In the genomic region with DNA sequence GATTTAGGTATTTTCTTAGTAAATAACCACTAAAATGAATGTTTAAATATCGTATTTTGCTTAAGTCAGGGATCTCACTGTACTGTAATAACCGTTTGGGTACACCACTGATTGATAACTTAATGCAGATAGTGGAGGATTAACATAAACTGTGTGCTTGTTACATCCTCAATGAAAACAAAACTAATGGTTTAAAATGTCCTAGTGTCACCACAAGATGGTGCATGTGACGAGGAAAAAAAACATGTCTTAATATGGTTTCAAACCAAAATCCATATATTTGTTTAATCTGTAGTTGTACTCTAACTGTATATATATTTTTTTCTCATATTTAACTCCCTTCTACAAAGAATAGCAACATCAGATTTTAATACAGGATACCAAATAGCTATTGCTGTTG, we compare ENCODE assay signal across 15 cellular contexts. TPM values are rescaled to one million over a fixed set of nuclear protein-coding genes. Genes with fewer than 3 reads are reported as not detected.
DNase-seq lines count a peak whose midpoint lies in the region; ATAC-seq, FAIRE-seq and TF ChIP-seq lines count a peak whose summit lies in the region.
"Had no signal": no experiment of that assay in that cellular context is flagged by ENCODE, and none has a peak within 500 bp of the region (broad histone marks: within the 10 kb centered on the region; RNA-seq: fewer than 3 reads in every experiment).

No MANE protein-coding gene starts in this region.

- no peaks in the 10 kb centered on the region for H3K4me1 ChIP-seq in K562 (replicated peaks in 1 of 2; ENCODE audit: control insufficient read depth in 2 of 2, insufficient read depth in 2 of 2, low read length in 2 of 2)
- H3K4me1 ChIP-seq in GM23338 (ENCODE audit: insufficient read depth): no peaks in the 10 kb centered on the region
- H3K4me1 ChIP-seq: upper lobe of left lung had no signal

- no peak overlapping the region for H3K27ac Mint-ChIP-seq in GM23338

- BruUV-seq in K562 (replicated peaks; lab: Mats Ljungman, UMichigan): no TSS peak

- intact Hi-C loops in K562 (cut with micrococcal nuclease): loop anchor here (1.0 kb wide), 1 partner anchor 53 kb away; no protein-coding TSS in a partner anchor

- H3K9me3 Mint-ChIP-seq in GM23338: no peaks in the 10 kb centered on the region

- H2AFZ ChIP-seq in K562 (ENCODE audit: low read depth, low read length): no peak overlapping the region
- no peak overlapping the region for H2AFZ ChIP-seq in GM23338

- no peaks in the 10 kb centered on the region for H4K20me1 ChIP-seq in K562 (replicated peaks; ENCODE audit: control insufficient read depth, insufficient read depth, low read length)
- no peaks in the 10 kb centered on the region for H4K20me1 ChIP-seq in GM23338 (replicated peaks; ENCODE audit: insufficient read depth)

- H3K27me3 Mint-ChIP-seq in GM23338 (ENCODE audit: insufficient read depth, low read depth, poor library complexity): no peaks in the 10 kb centered on the region

- H3K79me2 ChIP-seq in K562 (ENCODE audit: control insufficient read depth, insufficient read depth, low read length) (no peaks in the 10 kb centered on the region), GM23338 (replicated peaks; ENCODE audit: insufficient read depth) (no peaks in the 10 kb centered on the region)

- H3K4me3 Mint-ChIP-seq in GM23338: no peak overlapping the region
- H3K4me3 Mint-ChIP-seq: activated CD8-positive, alpha-beta T cell treated with anti-CD3 and anti-CD28 coated beads, Interleukin-2, amount 10 ng/mL, durations not matched to agents 7 days and 5 days had no signal

- WGBS in K562 (ENCODE audit: insufficient coverage, low coverage, missing lambda C conversion rate): 38% methylated on average over 3 of the region's 3 CpGs

- no peak overlapping the region for H3K9ac ChIP-seq in K562 (ENCODE audit: insufficient read depth in 1 of 2, low read depth in 2 of 2, low read length in 2 of 2)

- H3K9me1 ChIP-seq in K562 (ENCODE audit: control insufficient read depth, insufficient read depth, low read length): no peaks in the 10 kb centered on the region

- no peak overlapping the region for H3K27ac ChIP-seq in 22Rv1
- H3K27ac ChIP-seq in K562 (ENCODE audit: extremely low read depth, low read depth, low read length): no peak overlapping the region
- H3K27ac ChIP-seq in GM23338 (ENCODE audit: low read depth): no peak overlapping the region
- H3K27ac ChIP-seq: upper lobe of left lung had no signal

- TF ChIP-seq RAD21 in K562 (CRISPR knock-in tag; conservative IDR thresholded peaks at IDR 0.05 in 1 of 2, IDR thresholded peaks at IDR 0.05 in 1 of 2): peak in 1 of 2 experiments; percentile 69; a peak in 2 of 4 replicates

- ATAC-seq in K562: peak; percentile 58
- no peak for ATAC-seq in GM23338
- no peak for ATAC-seq in HG02938 (IDR thresholded peaks at IDR 0.05; ENCODE audit: unreplicated experiment)
- ATAC-seq in GM18909 (IDR thresholded peaks at IDR 0.05; ENCODE audit: poor library complexity, unreplicated experiment): no peak
- ATAC-seq: activated CD8-positive, alpha-beta T cell treated with anti-CD3 and anti-CD28 coated beads, Interleukin-2, amount 10 ng/mL, durations not matched to agents 7 days and 5 days had no signal

- TF ChIP-seq CTCF in 22Rv1 (IDR thresholded peaks at IDR 0.05): peak; percentile 34
- TF ChIP-seq CTCF in K562 (IDR thresholded peaks at IDR 0.05 in 2 of 3, conservative IDR thresholded peaks at IDR 0.05 in 1 of 3; ENCODE audit: insufficient read depth in 2 of 3, low read depth in 1 of 3, low read length in 3 of 3): peak in 1 of 3 experiments; percentile 52; a peak in 2 of 6 replicates
- TF ChIP-seq CTCF in GM23338 (conservative IDR thresholded peaks at IDR 0.05; ENCODE audit: low read depth in 2 of 2): peak in 1 of 2 experiments; percentile 35; a peak in 2 of 4 replicates

- H3K4me2 ChIP-seq in K562 (ENCODE audit: insufficient read depth, low read length) (no peak overlapping the region), GM23338 (no peak overlapping the region)

- no peak for TF ChIP-seq EP300 in K562 (IDR thresholded peaks at IDR 0.05; ENCODE audit: low read length)

- no peaks in the 10 kb centered on the region for H3F3A ChIP-seq in GM23338 (replicated peaks; ENCODE audit: low read depth)

- H3K27me3 ChIP-seq in K562 (ENCODE audit: control insufficient read depth in 2 of 2, insufficient read depth in 2 of 2, low read length in 2 of 2): no peaks in the 10 kb centered on the region
- H3K27me3 ChIP-seq in GM23338 (ENCODE audit: insufficient read depth): no peaks in the 10 kb centered on the region
- H3K27me3 ChIP-seq: upper lobe of left lung had no signal

- POLR2A ChIA-PET in K562 (lab: Yijun Ruan, JAX): no interaction called here

- no peaks in the 10 kb centered on the region for H3K4me1 Mint-ChIP-seq in GM23338

- in situ Hi-C loops in K562 (cut with MboI): no loop called here

- H3K4me3 ChIP-seq in K562 (no peak overlapping the region), GM23338 (no peak overlapping the region)
- H3K4me3 ChIP-seq: upper lobe of left lung had no signal

- H3K9me3 ChIP-seq in K562 (replicated peaks; ENCODE audit: control insufficient read depth, insufficient read depth, low read depth, low read length): no peaks in the 10 kb centered on the region
- H3K9me3 ChIP-seq: upper lobe of left lung had no signal

- peak; percentile 32 for FAIRE-seq in K562 (lab: Jason Lieb, UNC)
- FAIRE-seq: endothelial cell of umbilical vein had no signal

- 0 out of 2 replicates have a peak, but pooled peaks cover 2% of the 10 kb centered on the region for H3K9me2 ChIP-seq in GM23338 (ENCODE audit: insufficient read depth)

- H3K36me3 ChIP-seq in K562 (ENCODE audit: control insufficient read depth, insufficient read depth, low read length) (peaks cover 74% of the 10 kb centered on the region), GM23338 (ENCODE audit: insufficient read depth) (peaks cover 7% of the 10 kb centered on the region; the same call in 1 of the 2 replicates)

- peaks cover 34% of the 10 kb centered on the region for H3K36me3 Mint-ChIP-seq in GM23338 (ENCODE audit: low read depth)

- DNase-seq in HT-29 (ENCODE audit: low spot score): peak; percentile 15
- DNase-seq in K562 (ENCODE audit: extremely low read depth in 1 of 4, low spot score in 3 of 4): no peak
- peak; percentile 5 for DNase-seq in left kidney (ENCODE audit: low read depth, low spot score)
- no peak for DNase-seq in GM23338 (ENCODE audit: low spot score)
- DNase-seq in SHP77 (lab: John Stamatoyannopoulos, UW): no peak
- DNase-seq: activated CD8-positive, alpha-beta T cell treated with anti-CD3 and anti-CD28 coated beads, Interleukin-2, amount 10 ng/mL, durations not matched to agents 7 days and 5 days; activated gamma-delta T cell treated with Interleukin-2 at 50 U/mL for 16 hours; nucleus accumbens; RPMI8226; T-helper 9 cell; upper lobe of left lung had no signal

- no peak for TF ChIP-seq POLR2A in K562 (conservative IDR thresholded peaks at IDR 0.05)

- CTCF ChIA-PET in K562 (lab: Yijun Ruan, JAX; ENCODE audit: low intra/inter-chr PET ratio): interaction anchor here (0.8 to 1.2 kb wide), 2 partner anchors 203 to 313 kb away, joined by 3 to 5 read pairs; a partner anchor contains a TSS

RNA-seq across cellular contexts. Expression of a gene that starts 19.2 kb away (rescaled TPM):
- total RNA-seq in HT-29 (2014; rRNA removed; shearing (Covaris generic)): 40.7 and 41.2 TPM in 2 replicates
- 28.8 and 48.0 TPM in 2 replicates for total RNA-seq in K562 (2011; cell fraction: chromatin; rRNA removed; ENCODE audit: low replicate concordance)
- total RNA-seq in K562 (2011; cell fraction: nucleolus; rRNA removed): 30.0 and 34.1 TPM in 2 replicates
- 49.3 and 76.5 TPM in 2 replicates for total RNA-seq in K562 (2011; cell fraction: nucleoplasm; rRNA removed)
- 75.5 and 81.1 TPM in 2 replicates for total RNA-seq in K562 (2014; rRNA removed)
- total RNA-seq in K562 (2014; rRNA removed; fragmentation: Illumina TruSeq; extraction: Trizol): 89.9 and 95.4 TPM in 2 replicates
- 69.6 and 72.6 TPM in 2 replicates for total RNA-seq in K562 (2015; rRNA removed; fragmentation: Illumina TruSeq; extraction: Trizol)
- 72.6 and 76.1 TPM in 2 replicates for total RNA-seq in K562 (2021)
- polyA plus RNA-seq in K562 (2011; rRNA removed): 71.0 and 113 TPM in 2 replicates
- polyA plus RNA-seq in K562 (2011; cell fraction: cytosol; rRNA removed): 33.0 and 39.6 TPM in 2 replicates
- polyA plus RNA-seq in K562 (2011; cell fraction: nucleus; rRNA removed): 17.0 and 25.6 TPM in 2 replicates
- polyA plus RNA-seq in K562 (2012): 56.1 and 61.4 TPM in 2 replicates
- polyA plus RNA-seq in K562 (2014; fragmentation: Illumina TruSeq; extraction: Trizol): 57.3 and 65.0 TPM in 2 replicates
- polyA plus RNA-seq in K562 (2014; fragmentation: Nextera tagmentation; extraction: Ambion mirVana): 10 to 100 TPM; 17.0 to 22.7 TPM
- polyA plus RNA-seq in K562 (2014; rRNA removed): 54.3 and 61.1 TPM in 2 replicates
- polyA minus RNA-seq in K562 (2011; rRNA and poly(A)+ RNA removed): 85.3 and 101 TPM in 2 replicates
- 29.8 and 46.7 TPM in 2 replicates for polyA minus RNA-seq in K562 (2011; cell fraction: cytosol; rRNA and poly(A)+ RNA removed)
- 14.5 and 15.4 TPM in 2 replicates for polyA minus RNA-seq in K562 (2011; cell fraction: nucleus; rRNA and poly(A)+ RNA removed)
- 48.2 and 50.3 TPM in 2 replicates for total RNA-seq in GM23338 (2014; rRNA removed; shearing (Covaris generic))
- 41.4 and 43.4 TPM in 2 replicates for polyA plus RNA-seq in GM23338 (2016; fragmentation: Nextera tagmentation; extraction: Ambion mirVana)

RNA-seq across cellular contexts. Expression of a gene that starts 19.5 kb away (rescaled TPM):
- total RNA-seq in HT-29 (2014; rRNA removed; shearing (Covaris generic)): 0.16 and 0.48 TPM in 2 replicates
- 173 and 352 TPM in 2 replicates for total RNA-seq in K562 (2011; cell fraction: chromatin; rRNA removed; ENCODE audit: low replicate concordance)
- 92.4 and 117 TPM in 2 replicates for total RNA-seq in K562 (2011; cell fraction: nucleolus; rRNA removed)
- 138 and 171 TPM in 2 replicates for total RNA-seq in K562 (2011; cell fraction: nucleoplasm; rRNA removed)
- total RNA-seq in K562 (2014; rRNA removed): 16.3 and 17.5 TPM in 2 replicates
- 30.5 and 38.3 TPM in 2 replicates for total RNA-seq in K562 (2014; rRNA removed; fragmentation: Illumina TruSeq; extraction: Trizol)
- 21.2 and 23.7 TPM in 2 replicates for total RNA-seq in K562 (2015; rRNA removed; fragmentation: Illumina TruSeq; extraction: Trizol)
- total RNA-seq in K562 (2021): 27.0 and 27.4 TPM in 2 replicates
- 45.6 and 55.0 TPM in 2 replicates for polyA plus RNA-seq in K562 (2011; rRNA removed)
- 19.5 and 28.3 TPM in 2 replicates for polyA plus RNA-seq in K562 (2011; cell fraction: cytosol; rRNA removed)
- polyA plus RNA-seq in K562 (2011; cell fraction: nucleus; rRNA removed): 45.8 and 53.1 TPM in 2 replicates
- 33.4 and 68.8 TPM in 2 replicates for polyA plus RNA-seq in K562 (2012)
- 22.4 and 24.1 TPM in 2 replicates for polyA plus RNA-seq in K562 (2014; fragmentation: Illumina TruSeq; extraction: Trizol)
- polyA plus RNA-seq in K562 (2014; fragmentation: Nextera tagmentation; extraction: Ambion mirVana): 10 to 100 TPM; 25.4 to 26.6 TPM
- polyA plus RNA-seq in K562 (2014; rRNA removed): 19.7 and 20.4 TPM in 2 replicates
- 104 and 108 TPM in 2 replicates for polyA minus RNA-seq in K562 (2011; rRNA and poly(A)+ RNA removed)
- 23.8 and 28.0 TPM in 2 replicates for polyA minus RNA-seq in K562 (2011; cell fraction: cytosol; rRNA and poly(A)+ RNA removed)
- polyA minus RNA-seq in K562 (2011; cell fraction: nucleus; rRNA and poly(A)+ RNA removed): 101 and 137 TPM in 2 replicates
- 2.5 and 6.0 TPM in 2 replicates for total RNA-seq in GM23338 (2014; rRNA removed; shearing (Covaris generic))
- polyA plus RNA-seq in GM23338 (2016; fragmentation: Nextera tagmentation; extraction: Ambion mirVana): 1.2 and 1.3 TPM in 2 replicates

RNA-seq across cellular contexts. Expression of a gene that starts 54.8 kb away (rescaled TPM):
- total RNA-seq in HT-29 (2014; rRNA removed; shearing (Covaris generic)): 4.8 and 6.9 TPM in 2 replicates
- total RNA-seq in K562 (2011; cell fraction: chromatin; rRNA removed; ENCODE audit: low replicate concordance): 24.9 and 78.6 TPM in 2 replicates
- total RNA-seq in K562 (2011; cell fraction: nucleolus; rRNA removed): 16.2 and 17.8 TPM in 2 replicates
- 32.8 and 53.8 TPM in 2 replicates for total RNA-seq in K562 (2011; cell fraction: nucleoplasm; rRNA removed)
- total RNA-seq in K562 (2014; rRNA removed): 3.2 and 3.7 TPM in 2 replicates
- 7.5 and 8.5 TPM in 2 replicates for total RNA-seq in K562 (2014; rRNA removed; fragmentation: Illumina TruSeq; extraction: Trizol)
- total RNA-seq in K562 (2015; rRNA removed; fragmentation: Illumina TruSeq; extraction: Trizol): 6.4 and 7.6 TPM in 2 replicates
- total RNA-seq in K562 (2021): 7.7 and 8.4 TPM in 2 replicates
- 9.9 and 11.0 TPM in 2 replicates for polyA plus RNA-seq in K562 (2011; rRNA removed)
- polyA plus RNA-seq in K562 (2011; cell fraction: cytosol; rRNA removed): 2.3 and 4.9 TPM in 2 replicates
- polyA plus RNA-seq in K562 (2011; cell fraction: nucleus; rRNA removed): 22.0 and 24.8 TPM in 2 replicates
- polyA plus RNA-seq in K562 (2012): 5.8 and 7.7 TPM in 2 replicates
- 5.9 and 7.1 TPM in 2 replicates for polyA plus RNA-seq in K562 (2014; fragmentation: Illumina TruSeq; extraction: Trizol)
- polyA plus RNA-seq in K562 (2014; fragmentation: Nextera tagmentation; extraction: Ambion mirVana): 1 to 10 TPM; 5.7 to 7.7 TPM
- polyA plus RNA-seq in K562 (2014; rRNA removed): 5.6 and 6.9 TPM in 2 replicates
- polyA minus RNA-seq in K562 (2011; rRNA and poly(A)+ RNA removed): 12.4 and 15.3 TPM in 2 replicates
- polyA minus RNA-seq in K562 (2011; cell fraction: cytosol; rRNA and poly(A)+ RNA removed): 2.4 and 5.5 TPM in 2 replicates
- polyA minus RNA-seq in K562 (2011; cell fraction: nucleus; rRNA and poly(A)+ RNA removed): 12.9 and 16.0 TPM in 2 replicates
- total RNA-seq in GM23338 (2014; rRNA removed; shearing (Covaris generic)): 9.4 and 12.2 TPM in 2 replicates
- 9.4 and 10.7 TPM in 2 replicates for polyA plus RNA-seq in GM23338 (2016; fragmentation: Nextera tagmentation; extraction: Ambion mirVana)

Comparison
In these comparisons a context has a peak if more than half of its experiments do, and no peak if none do; other contexts are left out.
1. DNase-seq: peak in HT-29 (single experiment) and left kidney (single experiment); none in K562 (0 of 4), GM23338 (single experiment) and SHP77 (0 of 2).